ENCODE assay signal across 9 cellular contexts in genomic region chr2:72146357-72147302, GRCh38. TPM values are rescaled to one million over a fixed set of nuclear protein-coding genes. Genes with fewer than 3 reads are reported as not detected.
DNase-seq lines count a peak whose midpoint lies in the region; ATAC-seq and TF ChIP-seq lines count a peak whose summit lies in the region.
"Had no signal": no experiment of that assay in that cellular context is flagged by ENCODE, and none has a peak within 500 bp of the region (broad histone marks: within the 10 kb centered on the region; RNA-seq: fewer than 3 reads in every experiment).

No MANE protein-coding gene starts in this region.

- TF ChIP-seq CTCF in MCF 10A (IDR thresholded peaks at IDR 0.05; ENCODE audit: unreplicated experiment) (no peak), upper lobe of right lung (IDR thresholded peaks at IDR 0.05) (no peak)

- no peaks in the 10 kb centered on the region for H3K36me3 ChIP-seq in upper lobe of right lung

- H3K27me3 Mint-ChIP-seq in activated naive CD4-positive, alpha-beta T cell treated with anti-CD3 and anti-CD28 coated beads, Interleukin-2, amount 10 ng/mL, durations not matched to agents 7 days and 5 days: peaks cover 99% of the 10 kb centered on the region
- peaks cover 28% of the 10 kb centered on the region for H3K27me3 Mint-ChIP-seq in MCF 10A (ENCODE audit: insufficient read depth, unreplicated experiment)

- H3K4me3 Mint-ChIP-seq in activated naive CD4-positive, alpha-beta T cell treated with anti-CD3 and anti-CD28 coated beads, Interleukin-2, amount 10 ng/mL, durations not matched to agents 7 days and 5 days: no peak overlapping the region
- H3K4me3 Mint-ChIP-seq in MCF 10A (ENCODE audit: unreplicated experiment): peak overlapping the region; percentile 61

- POLR2A ChIA-PET in MCF 10A (lab: Yijun Ruan, JAX): interaction anchor here (1.2 kb wide), 1 partner anchor 224 kb away, joined by 3 read pairs; no protein-coding TSS in a partner anchor

- intact Hi-C loops in MCF 10A (cut with micrococcal nuclease): loop anchor here (5.0 kb wide), 2 partner anchors 264 to 534 kb away; no protein-coding TSS in a partner anchor
- intact Hi-C loops in upper lobe of right lung (cut with DNase I): loop anchor here (10.0 kb wide), 1 partner anchor 222 kb away; no protein-coding TSS in a partner anchor

- H3K9me3 ChIP-seq in upper lobe of right lung: no peaks in the 10 kb centered on the region

- H3K27ac Mint-ChIP-seq in activated naive CD4-positive, alpha-beta T cell treated with anti-CD3 and anti-CD28 coated beads, Interleukin-2, amount 10 ng/mL, durations not matched to agents 7 days and 5 days: peak overlapping the region; percentile 25
- H3K27ac Mint-ChIP-seq in activated naive CD4-positive, alpha-beta T cell treated with anti-CD3 and anti-CD28 coated beads, Interleukin-2, amount 50 U/mL, for 72 hours: no peak overlapping the region
- H3K27ac Mint-ChIP-seq in MCF 10A (ENCODE audit: low read depth, unreplicated experiment): no peak overlapping the region

- H3K4me1 ChIP-seq in upper lobe of right lung: peaks cover 66% of the 10 kb centered on the region

- peak overlapping the region; percentile 46 for H3K4me3 ChIP-seq in upper lobe of right lung

- peaks cover 10% of the 10 kb centered on the region for H3K36me3 Mint-ChIP-seq in activated naive CD4-positive, alpha-beta T cell treated with anti-CD3 and anti-CD28 coated beads, Interleukin-2, amount 10 ng/mL, durations not matched to agents 7 days and 5 days
- H3K36me3 Mint-ChIP-seq in activated naive CD4-positive, alpha-beta T cell treated with anti-CD3 and anti-CD28 coated beads, Interleukin-2, amount 50 U/mL, for 72 hours: peaks cover 7 to 16% of the 10 kb centered on the region in 2 donors
- H3K36me3 Mint-ChIP-seq in MCF 10A (ENCODE audit: insufficient read depth, unreplicated experiment): no peaks in the 10 kb centered on the region

- no TSS peak for BruUV-seq in MCF 10A (replicated peaks; lab: Mats Ljungman, UMichigan)

- CTCF ChIA-PET in activated naive CD4-positive, alpha-beta T cell treated with anti-CD3 and anti-CD28 coated beads, Interleukin-2, amount 10 ng/mL, durations not matched to agents 7 days and 5 days (lab: Charles Lee): no interaction called here
- CTCF ChIA-PET in MCF 10A (lab: Yijun Ruan, JAX): no interaction called here

- no peak for ATAC-seq in activated naive CD4-positive, alpha-beta T cell treated with anti-CD3 and anti-CD28 coated beads, Interleukin-2, amount 50 U/mL, for 72 hours
- ATAC-seq in upper lobe of right lung: no peak
- ATAC-seq: activated CD4-positive, CD25-positive, alpha-beta regulatory T cell treated with anti-CD3 and anti-CD28 coated beads, Interleukin-2, amount 50 U/mL, for 24 hours had no signal

- H3K27me3 ChIP-seq in upper lobe of right lung: peaks cover 76% of the 10 kb centered on the region

- peaks cover 37% of the 10 kb centered on the region for H3K4me1 Mint-ChIP-seq in activated naive CD4-positive, alpha-beta T cell treated with anti-CD3 and anti-CD28 coated beads, Interleukin-2, amount 10 ng/mL, durations not matched to agents 7 days and 5 days
- H3K4me1 Mint-ChIP-seq in MCF 10A (ENCODE audit: insufficient read depth, unreplicated experiment): peaks cover 27% of the 10 kb centered on the region

- peak; percentile 19 for DNase-seq in activated naive CD4-positive, alpha-beta T cell treated with anti-CD3 and anti-CD28 coated beads, Interleukin-2, amount 10 ng/mL, durations not matched to agents 7 days and 5 days
- DNase-seq in activated naive CD4-positive, alpha-beta T cell treated with anti-CD3 and anti-CD28 coated beads, Interleukin-2, amount 50 U/mL, for 72 hours (ENCODE audit: low spot score in 2 of 2): no peak
- no peak for DNase-seq in MCF 10A (ENCODE audit: unreplicated experiment)
- peak; percentile 87 for DNase-seq in mesenteric fat pad (ENCODE audit: low spot score)
- peak; percentile 52 for DNase-seq in upper lobe of right lung
- DNase-seq in midbrain (lab: John Stamatoyannopoulos, UW): no peak
- DNase-seq in NCI-H1694 (lab: John Stamatoyannopoulos, UW): no peak
- DNase-seq in HCEC 1CT: no peak

- no peak overlapping the region for H3K27ac ChIP-seq in upper lobe of right lung

- H3K9me3 Mint-ChIP-seq in activated naive CD4-positive, alpha-beta T cell treated with anti-CD3 and anti-CD28 coated beads, Interleukin-2, amount 10 ng/mL, durations not matched to agents 7 days and 5 days: no peaks in the 10 kb centered on the region
- no peaks in the 10 kb centered on the region for H3K9me3 Mint-ChIP-seq in activated naive CD4-positive, alpha-beta T cell treated with anti-CD3 and anti-CD28 coated beads, Interleukin-2, amount 50 U/mL, for 72 hours
- H3K9me3 Mint-ChIP-seq in MCF 10A (ENCODE audit: unreplicated experiment): no peaks in the 10 kb centered on the region

RNA-seq across cellular contexts. Expression of gene CYP26B1, which starts 1.0 kb away (rescaled TPM):
- total RNA-seq in activated naive CD4-positive, alpha-beta T cell treated with anti-CD3 and anti-CD28 coated beads, Interleukin-2, amount 50 U/mL, for 72 hours: under 1 TPM in 1 of 2 donors, not detected in 1; 0.06 TPM
- total RNA-seq in MCF 10A (2022) (14.1 and 16.9 TPM in 2 replicates), mesenteric fat pad (41.9 TPM), upper lobe of right lung (3.8 TPM)

Comparison
In these comparisons a context has a peak if more than half of its experiments do, and no peak if none do; other contexts are left out.
1. DNase-seq: peak in activated naive CD4-positive, alpha-beta T cell treated with anti-CD3 and anti-CD28 coated beads, Interleukin-2, amount 10 ng/mL, durations not matched to agents 7 days and 5 days (single experiment), mesenteric fat pad (single experiment) and upper lobe of right lung (single experiment); none in activated naive CD4-positive, alpha-beta T cell treated with anti-CD3 and anti-CD28 coated beads, Interleukin-2, amount 50 U/mL, for 72 hours (0 of 2), MCF 10A (single experiment), midbrain (single experiment), NCI-H1694 (single experiment) and HCEC 1CT (single experiment).